Comparison of ENCODE assay signal across 18 cellular contexts in the genomic region with DNA sequence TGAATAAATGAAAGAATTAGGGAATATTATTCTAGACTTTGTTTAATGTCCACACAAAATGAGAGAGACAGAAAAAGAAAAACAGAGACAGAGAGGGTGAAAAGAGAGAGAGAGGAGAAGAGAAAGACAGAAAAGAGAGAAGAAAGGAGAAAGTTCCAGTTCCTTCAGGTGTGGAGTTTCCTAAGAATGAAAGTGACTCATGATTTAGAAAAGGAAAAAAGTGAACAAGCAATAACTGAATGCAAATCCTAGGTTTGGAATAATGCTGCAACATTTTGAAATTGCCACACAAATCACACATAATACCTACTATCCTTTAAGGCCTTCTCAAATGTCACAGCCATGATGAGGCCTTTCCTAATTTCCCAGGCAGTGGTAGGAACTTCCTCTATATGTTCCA. TPM values are rescaled to one million over a fixed set of nuclear protein-coding genes. Genes with fewer than 3 reads are reported as not detected.
DNase-seq lines count a peak whose midpoint lies in the region; ATAC-seq and TF ChIP-seq lines count a peak whose summit lies in the region.
"Had no signal": no experiment of that assay in that cellular context is flagged by ENCODE, and none has a peak within 500 bp of the region (broad histone marks: within the 10 kb centered on the region; RNA-seq: fewer than 3 reads in every experiment).

No MANE protein-coding gene starts in this region.

- intact Hi-C loops in Calu3 (cut with micrococcal nuclease; ENCODE audit: unreplicated experiment) (no loop called here), transverse colon (cut with DNase I; ENCODE audit: low total_unique reads) (no loop called here)

- ATAC-seq in GM21423 (IDR thresholded peaks at IDR 0.05; ENCODE audit: unreplicated experiment), result no peak
- ATAC-seq: GM23338 had no signal

- H3K27ac Mint-ChIP-seq in Calu3 (ENCODE audit: unreplicated experiment), result peak overlapping the region; percentile 2
- H3K27ac Mint-ChIP-seq: GM23338 had no signal

- H3K4me1 ChIP-seq in transverse colon, result peaks cover 0 to 14% (median 0%) of the 10 kb centered on the region in 4 donors
- H3K4me1 ChIP-seq: BLaER1 had no signal

- H3K27me3 Mint-ChIP-seq in Calu3 (ENCODE audit: unreplicated experiment), result no peaks in the 10 kb centered on the region

- TF ChIP-seq CTCF in Calu3 (IDR thresholded peaks at IDR 0.05; ENCODE audit: unreplicated experiment) (no peak), epithelial cell of esophagus (IDR thresholded peaks at IDR 0.05; ENCODE audit: insufficient read depth, low read depth, low read length, missing control alignments) (no peak), transverse colon (IDR thresholded peaks at IDR 0.05) (no peak)

- CTCF ChIA-PET in Calu3 (lab: Charles Lee), result no interaction called here

- no peaks in the 10 kb centered on the region for H3K36me3 Mint-ChIP-seq in Calu3 (ENCODE audit: insufficient read depth, unreplicated experiment)
- H3K36me3 Mint-ChIP-seq: CD4-positive, CD25-positive, alpha-beta regulatory T cell had no signal

- no peak overlapping the region for H3K27ac ChIP-seq in transverse colon
- H3K27ac ChIP-seq: BLaER1 had no signal

- H3K4me1 Mint-ChIP-seq in Calu3 (ENCODE audit: low read depth, unreplicated experiment), result peaks cover 34% of the 10 kb centered on the region
- H3K4me1 Mint-ChIP-seq: CD4-positive, CD25-positive, alpha-beta regulatory T cell; GM23338 had no signal

- H3K4me3 Mint-ChIP-seq in Calu3 (ENCODE audit: low read depth, unreplicated experiment), result no peak overlapping the region
- H3K4me3 Mint-ChIP-seq: CD4-positive, CD25-positive, alpha-beta regulatory T cell; GM23338 had no signal

- DNase-seq in Calu3, result no peak
- peak; percentile 22 for DNase-seq in OCI-M1 (lab: John Stamatoyannopoulos, UW)
- DNase-seq in epithelial cell of esophagus (ENCODE audit: low read depth), result peak; percentile 46
- peak; percentile 63 for DNase-seq in renal cortical epithelial cell (ENCODE audit: low read depth)
- DNase-seq in NCI-H345 (lab: John Stamatoyannopoulos, UW), result no peak
- DNase-seq in transverse colon, result no peak
- DNase-seq: AML-193; CD4-positive, CD25-positive, alpha-beta regulatory T cell; DMS153; DMS79 treated with DMSO at 0.1 percent for 48 hours; EL; H7; IMR-90 had no signal

- in situ Hi-C loops in transverse colon (cut with MboI; ENCODE audit: low pct_ligation_motif_present in 1 of 4, low pct_unique_long_range_greater_than_20kb in 1 of 4, low sequenced_read_pairs in 3 of 4), result no loop called here

- TF ChIP-seq POLR2A in transverse colon (IDR thresholded peaks at IDR 0.05), result no peak

- H3K4me3 ChIP-seq in epithelial cell of esophagus (ENCODE audit: low read length), result no peak overlapping the region
- H3K4me3 ChIP-seq in transverse colon, result no peak overlapping the region
- H3K4me3 ChIP-seq: BLaER1, GM23338 had no signal

- H3K27me3 ChIP-seq in transverse colon, result no peaks in the 10 kb centered on the region
- H3K27me3 ChIP-seq: BLaER1 had no signal

- no TSS peak for BruUV-seq in Calu3 (replicated peaks; lab: Mats Ljungman, UMichigan)

- no peaks in the 10 kb centered on the region for H3K36me3 ChIP-seq in transverse colon
- H3K36me3 ChIP-seq: BLaER1 had no signal

- TF ChIP-seq EP300 in transverse colon (IDR thresholded peaks at IDR 0.05; ENCODE audit: low read depth), result no peak

- no peaks in the 10 kb centered on the region for H3K9me3 Mint-ChIP-seq in Calu3 (ENCODE audit: low read depth, unreplicated experiment)
- H3K9me3 Mint-ChIP-seq: CD4-positive, CD25-positive, alpha-beta regulatory T cell; GM23338 had no signal

- no peaks in the 10 kb centered on the region for H3K9me3 ChIP-seq in transverse colon
- H3K9me3 ChIP-seq: BLaER1 had no signal

RNA-seq across cellular contexts. Expression of a gene that starts 31.5 kb away (rescaled TPM):
- total RNA-seq in Calu3 (2022) (33.7 and 44.5 TPM in 2 replicates), renal cortical epithelial cell (35.4 and 53.6 TPM in 2 replicates), transverse colon (100 to 1,000 TPM in 2 of 4 donors, 10 to 100 TPM in 1, 1 to 10 TPM in 1; 7.8 to 119 (median 75.3) TPM)

RNA-seq across cellular contexts. Expression of a gene that starts 41.5 kb away (rescaled TPM):
- total RNA-seq in Calu3 (2022) (not detected in 2 replicates), renal cortical epithelial cell (not detected in 2 replicates), transverse colon (under 1 TPM in 1 of 4 donors, not detected in 3; 0.41 TPM)
- total RNA-seq: A673; CD4-positive, CD25-positive, alpha-beta regulatory T cell; GM23338; H7; HT-29; IMR-90 had no signal

Comparison
In these comparisons a context has a peak if more than half of its experiments do, and no peak if none do; other contexts are left out.
1. DNase-seq: peak in OCI-M1 (single experiment), epithelial cell of esophagus (single experiment) and renal cortical epithelial cell (single experiment); none in Calu3 (single experiment), NCI-H345 (single experiment) and transverse colon (single experiment).